In the genomic region with DNA sequence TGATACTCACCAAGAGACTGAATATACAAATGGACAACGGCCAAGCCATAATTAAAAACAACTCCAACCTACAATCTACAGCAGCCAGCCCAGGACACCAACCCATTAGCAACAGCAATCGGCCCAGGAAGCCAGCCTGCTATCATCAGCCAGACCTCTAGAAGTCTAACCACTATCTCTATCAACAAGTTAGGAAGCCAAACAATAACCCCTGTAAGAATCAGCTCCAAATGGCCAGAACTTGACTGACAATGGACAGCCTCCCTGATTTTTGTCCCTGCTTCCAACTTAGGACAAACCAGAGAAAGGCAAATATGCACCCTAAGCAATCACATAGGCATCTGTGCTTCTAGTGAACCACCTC, we compare ENCODE assay signal across 14 cellular contexts.
DNase-seq lines count a peak whose midpoint lies in the region; ATAC-seq and TF ChIP-seq lines count a peak whose summit lies in the region.
"Had no signal": no experiment of that assay in that cellular context is flagged by ENCODE, and none has a peak within 500 bp of the region (broad histone marks: within the 10 kb centered on the region; RNA-seq: fewer than 3 reads in every experiment).

No MANE protein-coding gene starts in this region.

- H3K27ac ChIP-seq in RWPE1: peak overlapping the region; percentile 92; the same call in 1 of the 2 replicates
- peak overlapping the region in 1 of 2 donors; percentile 7 for H3K27ac ChIP-seq in coronary artery
- H3K27ac ChIP-seq in skin epidermis: peak overlapping the region in 13 of 21 experiments; percentile 2 to 68 (median 48)

- H3K27me3 Mint-ChIP-seq in activated CD4-positive, alpha-beta T cell treated with anti-CD3 and anti-CD28 coated beads, Interleukin-2, amount 10 ng/mL, durations not matched to agents 24 days and 14 days: no peaks in the 10 kb centered on the region

- H3K4me3 ChIP-seq in coronary artery: no peak overlapping the region
- H3K4me3 ChIP-seq in skin epidermis: no peak overlapping the region

- no peak for ATAC-seq in HG03378 (IDR thresholded peaks at IDR 0.05; ENCODE audit: unreplicated experiment)

- intact Hi-C loops in activated CD4-positive, alpha-beta T cell treated with anti-CD3 and anti-CD28 coated beads, Interleukin-2, amount 10 ng/mL, durations not matched to agents 24 days and 14 days (cut with micrococcal nuclease): loop anchor here (2.0 to 10.0 kb wide), 5 partner anchors 87 to 701 kb away; no protein-coding TSS in a partner anchor

- H3K4me3 Mint-ChIP-seq in activated CD4-positive, alpha-beta T cell treated with anti-CD3 and anti-CD28 coated beads, Interleukin-2, amount 10 ng/mL, durations not matched to agents 24 days and 14 days: peak overlapping the region; percentile 54
- H3K4me3 Mint-ChIP-seq: nephron had no signal

- peaks cover 10% of the 10 kb centered on the region for H3K36me3 Mint-ChIP-seq in activated CD4-positive, alpha-beta T cell treated with anti-CD3 and anti-CD28 coated beads, Interleukin-2, amount 10 ng/mL, durations not matched to agents 24 days and 14 days (ENCODE audit: low read depth)

- DNase-seq in activated CD4-positive, alpha-beta T cell treated with anti-CD3 and anti-CD28 coated beads, Interleukin-2, amount 10 ng/mL, durations not matched to agents 24 days and 14 days: no peak
- DNase-seq in activated CD4-positive, alpha-beta T cell treated with anti-CD3 and anti-CD28 coated beads, Interleukin-2, amount 50 U/mL, for 4 hours: no peak
- no peak for DNase-seq in RWPE1 (ENCODE audit: low spot score)
- peak; percentile 24 for DNase-seq in coronary artery (ENCODE audit: low spot score)
- no peak for DNase-seq in NCI-H2196 (lab: John Stamatoyannopoulos, UW; ENCODE audit: unreplicated experiment)
- no peak for DNase-seq in stimulated activated CD4-positive, alpha-beta T cell treated with anti-CD3 and anti-CD28 coated beads, Interleukin-1b, Interleukin-23, amount 100 ng/mL, for 48 hours
- DNase-seq: ACHN, dermis blood vessel endothelial cell, DMS79 treated with DMSO at 0.1 percent for 48 hours, NCI-H1048, NCI-H510A had no signal

- no peak for TF ChIP-seq CTCF in RWPE1 (conservative IDR thresholded peaks at IDR 0.05; ENCODE audit: low read depth)
- no peak for TF ChIP-seq CTCF in coronary artery (IDR thresholded peaks at IDR 0.05)

- H3K4me1 Mint-ChIP-seq in activated CD4-positive, alpha-beta T cell treated with anti-CD3 and anti-CD28 coated beads, Interleukin-2, amount 10 ng/mL, durations not matched to agents 24 days and 14 days: peaks cover 91% of the 10 kb centered on the region

- POLR2A ChIA-PET in RWPE1 (lab: Yijun Ruan, JAX; ENCODE audit: low non-redundant PET): no interaction called here

- peak overlapping the region; percentile 95 for H3K27ac Mint-ChIP-seq in activated CD4-positive, alpha-beta T cell treated with anti-CD3 and anti-CD28 coated beads, Interleukin-2, amount 10 ng/mL, durations not matched to agents 24 days and 14 days

- CTCF ChIA-PET in RWPE1 (lab: Yijun Ruan, JAX): no interaction called here

- H3K9me3 Mint-ChIP-seq in activated CD4-positive, alpha-beta T cell treated with anti-CD3 and anti-CD28 coated beads, Interleukin-2, amount 10 ng/mL, durations not matched to agents 24 days and 14 days: peaks cover 19% of the 10 kb centered on the region
